16 cellular contexts compared by ENCODE assay signal in the genomic region with DNA sequence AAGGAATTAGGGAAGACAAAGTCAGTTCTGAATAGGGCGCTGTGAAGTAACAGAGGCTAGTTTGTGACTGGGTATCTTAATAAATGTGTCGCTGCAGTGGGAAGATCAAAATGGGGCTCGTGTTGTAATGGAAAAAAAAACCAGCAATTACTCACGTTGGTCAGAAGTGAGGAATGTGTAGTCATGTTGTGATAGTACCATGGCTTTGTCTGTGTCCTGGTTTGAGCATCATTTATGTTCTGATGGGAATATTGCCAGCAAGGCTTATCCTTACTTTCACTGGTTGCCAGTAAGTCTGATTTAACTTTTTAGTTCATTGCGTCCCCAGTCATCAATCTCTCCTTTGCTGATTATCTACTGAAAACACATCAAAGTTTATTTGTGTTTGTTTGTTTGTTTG.
"Had no signal": no experiment of that assay in that cellular context is flagged by ENCODE, and none has a peak within 500 bp of the region (broad histone marks: within the 10 kb centered on the region; RNA-seq: fewer than 3 reads in every experiment).

No MANE protein-coding gene starts in this region.

- H3K4me1 Mint-ChIP-seq: naive thymus-derived CD4-positive, alpha-beta T cell had no signal

- ATAC-seq: foreskin keratinocyte; left colon; left ventricle myocardium superior; naive thymus-derived CD4-positive, alpha-beta T cell had no signal

- H3K27me3 ChIP-seq: colonic mucosa, foreskin keratinocyte, hepatocyte, ovary, right atrium auricular region, sigmoid colon, vagina had no signal

- DNase-seq: colonic mucosa; dermis blood vessel endothelial cell; erythroblast; left colon; left ventricle myocardium superior; naive thymus-derived CD4-positive, alpha-beta T cell; ovary; sigmoid colon; stimulated activated CD4-positive, alpha-beta T cell treated with anti-CD3 and anti-CD28 coated beads, Interleukin-2, amount 100 ng/mL, for 48 hours; stimulated activated naive CD4-positive, alpha-beta T cell treated with Interleukin-2 at 50 U/mL for 16 hours had no signal

- H3K27ac ChIP-seq: colonic mucosa, foreskin keratinocyte, hepatocyte, ovary, right atrium auricular region, sigmoid colon, vagina had no signal

- H3K4me1 ChIP-seq: colonic mucosa, foreskin keratinocyte, right atrium auricular region, sigmoid colon, vagina had no signal

- H2AFZ ChIP-seq: hepatocyte had no signal

- H3K36me3 ChIP-seq: colonic mucosa, ovary, right atrium auricular region, sigmoid colon, vagina had no signal

- H3K4me3 Mint-ChIP-seq: naive thymus-derived CD4-positive, alpha-beta T cell; type B pancreatic cell had no signal

- H3K36me3 Mint-ChIP-seq: naive thymus-derived CD4-positive, alpha-beta T cell; type B pancreatic cell had no signal

- H3K27ac Mint-ChIP-seq: naive thymus-derived CD4-positive, alpha-beta T cell; type B pancreatic cell had no signal

- H3K79me2 ChIP-seq: hepatocyte had no signal

- H3K9me3 Mint-ChIP-seq: type B pancreatic cell had no signal

- H3K27me3 Mint-ChIP-seq: type B pancreatic cell had no signal

- H3K4me3 ChIP-seq: colonic mucosa, hepatocyte, ovary, right atrium auricular region, sigmoid colon, smooth muscle cell, vagina had no signal

- H3K4me2 ChIP-seq: hepatocyte, smooth muscle cell had no signal
